8 cellular contexts compared by ENCODE assay signal in the genomic region with DNA sequence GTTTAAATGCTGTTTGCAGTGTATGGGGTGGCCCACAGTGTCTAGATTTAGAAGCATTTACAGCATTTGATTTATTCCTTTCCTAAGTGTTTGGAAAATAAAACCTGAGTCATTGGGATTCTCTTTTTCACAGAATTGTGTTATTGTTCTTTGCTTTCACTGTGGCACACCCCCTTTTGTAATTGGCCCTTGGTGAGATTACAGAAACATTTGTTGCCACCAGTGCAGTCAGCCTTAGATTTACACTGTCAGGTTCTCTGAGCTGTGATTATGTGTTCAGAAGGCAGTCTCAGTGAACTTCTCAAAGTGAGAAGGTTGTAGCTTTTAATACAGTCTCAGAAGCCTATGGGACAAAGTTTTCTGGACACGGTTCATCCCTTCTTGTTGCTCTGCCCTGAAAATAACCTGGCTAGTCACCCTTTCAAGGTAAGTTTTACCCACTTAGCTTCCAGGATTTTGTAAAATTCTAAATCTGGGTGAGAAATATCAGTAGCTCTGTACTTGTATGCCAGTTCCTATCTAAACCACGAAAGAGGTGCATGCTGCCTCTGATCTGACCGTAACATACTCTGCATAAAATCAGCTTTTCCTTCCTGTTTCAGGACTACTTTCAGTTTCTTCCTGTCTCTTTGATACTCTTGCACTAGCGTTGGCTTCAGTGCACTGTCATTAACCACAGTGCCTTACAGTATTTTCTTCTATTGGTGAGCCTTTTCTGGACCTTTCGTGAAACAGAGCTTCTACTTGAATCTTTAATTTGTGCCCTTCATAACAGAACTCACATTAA. TPM values are rescaled to one million over a fixed set of nuclear protein-coding genes. Genes with fewer than 3 reads are reported as not detected.
A peak's percentile ranks its signal among the peaks of the same experiment; 100 is the strongest.
DNase-seq lines count a peak whose midpoint lies in the region; ATAC-seq and TF ChIP-seq lines count a peak whose summit lies in the region.

No MANE protein-coding gene starts in this region.

- no peaks in the 10 kb centered on the region for H3K36me3 ChIP-seq in OCI-LY3 (replicated peaks; ENCODE audit: low read depth, low read length)

- H3K4me2 ChIP-seq in OCI-LY3 (ENCODE audit: low read length), result peak overlapping the region; percentile 98

- H2AFZ ChIP-seq in OCI-LY3 (ENCODE audit: low read depth, low read length), result no peak overlapping the region; the same call in 1 of the 2 replicates

- H3K4me3 Mint-ChIP-seq in MCF 10A (ENCODE audit: unreplicated experiment), result peak overlapping the region; percentile 79

- CTCF ChIA-PET in MCF 10A (lab: Yijun Ruan, JAX), result interaction anchor here (1.0 to 4.2 kb wide), 16 partner anchors 10 to 261 kb away, joined by 3 to 49 read pairs (median 6); a partner anchor contains a TSS

- peak overlapping the region; percentile 95 for H3K27ac ChIP-seq in OCI-LY3 (ENCODE audit: low read length)
- peak overlapping the region; percentile 69 for H3K27ac ChIP-seq in layer of hippocampus (ENCODE audit: low read depth, low read length)
- peak overlapping the region; percentile 82 for H3K27ac ChIP-seq in substantia nigra (ENCODE audit: low read depth, low read length, poor library complexity, severe bottlenecking)

- no peaks in the 10 kb centered on the region for H3K27me3 ChIP-seq in OCI-LY3 (ENCODE audit: low read depth, low read length)
- no peaks in the 10 kb centered on the region for H3K27me3 ChIP-seq in layer of hippocampus (ENCODE audit: control insufficient read depth, insufficient read depth, low read length)

- H3K27me3 Mint-ChIP-seq in MCF 10A (ENCODE audit: insufficient read depth, unreplicated experiment), result no peaks in the 10 kb centered on the region

- POLR2A ChIA-PET in MCF 10A (lab: Yijun Ruan, JAX), result interaction anchor here (0.5 to 5.5 kb wide), 20 partner anchors 8 to 1578 kb away, joined by 3 to 170 read pairs (median 4); a partner anchor contains a TSS

- H3K9me3 Mint-ChIP-seq in MCF 10A (ENCODE audit: unreplicated experiment), result no peaks in the 10 kb centered on the region

- intact Hi-C loops in MCF 10A (cut with micrococcal nuclease), result loop anchor here (2.0 kb wide), 1 partner anchor 30 kb away; no protein-coding TSS in a partner anchor

- DNase-seq in AG10803 (ENCODE audit: low read depth) (peak; percentile 54), MCF 10A (ENCODE audit: unreplicated experiment) (peak; percentile 60), substantia nigra (lab: John Stamatoyannopoulos, UW) (peak in 4 of 49 donors; percentile 0 to 32 (median 20))
- DNase-seq in activated CD8-positive, alpha-beta memory T cell treated with anti-CD3 and anti-CD28 coated beads, Interleukin-2, amount 50 U/mL, for 4 hours, result no peak

- peak overlapping the region; percentile 72 for H3K9ac ChIP-seq in OCI-LY3 (ENCODE audit: low read length)

- no peaks in the 10 kb centered on the region for H4K20me1 ChIP-seq in OCI-LY3 (ENCODE audit: insufficient read depth, low read length)

- no peak for TF ChIP-seq CTCF in AG10803 (conservative IDR thresholded peaks at IDR 0.05; ENCODE audit: low read length)
- TF ChIP-seq CTCF in OCI-LY3 (IDR thresholded peaks at IDR 0.05; ENCODE audit: low read depth, low read length), result no peak
- TF ChIP-seq CTCF in MCF 10A (IDR thresholded peaks at IDR 0.05; ENCODE audit: unreplicated experiment), result no peak

- peaks cover 43% of the 10 kb centered on the region for H3K4me1 ChIP-seq in OCI-LY3 (ENCODE audit: low read length)

- peak; percentile 93 for ATAC-seq in GM18517 (IDR thresholded peaks at IDR 0.05; ENCODE audit: unreplicated experiment)
- peak; percentile 86 for ATAC-seq in HG02970 (IDR thresholded peaks at IDR 0.05; ENCODE audit: low FRiP score, unreplicated experiment)

- BruUV-seq in MCF 10A (replicated peaks; lab: Mats Ljungman, UMichigan), result TSS peak; percentile 48

- peaks cover 25% of the 10 kb centered on the region for H3K79me2 ChIP-seq in OCI-LY3 (ENCODE audit: low read length)

- peak overlapping the region; percentile 89 for H3K27ac Mint-ChIP-seq in MCF 10A (ENCODE audit: low read depth, unreplicated experiment)

- peak overlapping the region; percentile 54 for H3K4me3 ChIP-seq in AG10803 (ENCODE audit: low read length)
- H3K4me3 ChIP-seq in OCI-LY3 (ENCODE audit: low read length), result peak overlapping the region; percentile 72

- no peaks in the 10 kb centered on the region for H3K9me3 ChIP-seq in OCI-LY3 (ENCODE audit: insufficient read depth, low read length)

- H3K36me3 Mint-ChIP-seq in MCF 10A (ENCODE audit: insufficient read depth, unreplicated experiment), result peaks cover 5% of the 10 kb centered on the region

- peaks cover 14% of the 10 kb centered on the region for H3K4me1 Mint-ChIP-seq in MCF 10A (ENCODE audit: insufficient read depth, unreplicated experiment)

RNA-seq across cellular contexts. Expression of a gene that starts 12.6 kb away (rescaled TPM):
- total RNA-seq in MCF 10A (2022), result 42.7 and 48.7 TPM in 2 replicates

RNA-seq across cellular contexts. Expression of a gene that starts 46.0 kb away (rescaled TPM):
- total RNA-seq in MCF 10A (2022), result 45.4 and 47.5 TPM in 2 replicates
